ENCODE assay signal across 1 cellular context in genomic region chr12:102939670-102940222, GRCh38.
TF ChIP-seq lines count a peak whose summit lies in the region.

No MANE protein-coding gene starts in this region.

TF ChIP-seq in HepG2, 621 proteins besides CTCF, POLR2A, EP300 and RAD21 (continues in another document):
- no peak for TF ChIP-seq LBX2 (CRISPR knock-in tag; IDR thresholded peaks at IDR 0.05; ENCODE audit: borderline replicate concordance)
- TF ChIP-seq STAG1 (CRISPR knock-in tag; IDR thresholded peaks at IDR 0.05): peak; percentile 93
- TF ChIP-seq CREM (IDR thresholded peaks at IDR 0.05): no peak
- no peak for TF ChIP-seq CREM (CRISPR knock-in tag; IDR thresholded peaks at IDR 0.05)
- TF ChIP-seq, protein P1, sequence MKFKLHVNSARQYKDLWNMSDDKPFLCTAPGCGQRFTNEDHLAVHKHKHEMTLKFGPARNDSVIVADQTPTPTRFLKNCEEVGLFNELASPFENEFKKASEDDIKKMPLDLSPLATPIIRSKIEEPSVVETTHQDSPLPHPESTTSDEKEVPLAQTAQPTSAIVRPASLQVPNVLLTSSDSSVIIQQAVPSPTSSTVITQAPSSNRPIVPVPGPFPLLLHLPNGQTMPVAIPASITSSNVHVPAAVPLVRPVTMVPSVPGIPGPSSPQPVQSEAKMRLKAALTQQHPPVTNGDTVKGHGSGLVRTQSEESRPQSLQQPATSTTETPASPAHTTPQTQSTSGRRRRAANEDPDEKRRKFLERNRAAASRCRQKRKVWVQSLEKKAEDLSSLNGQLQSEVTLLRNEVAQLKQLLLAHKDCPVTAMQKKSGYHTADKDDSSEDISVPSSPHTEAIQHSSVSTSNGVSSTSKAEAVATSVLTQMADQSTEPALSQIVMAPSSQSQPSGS (CRISPR knock-in tag; IDR thresholded peaks at IDR 0.05): no peak
- no peak for TF ChIP-seq KMT2A (CRISPR knock-in tag; IDR thresholded peaks at IDR 0.05)
- TF ChIP-seq SKI (IDR thresholded peaks at IDR 0.05; ENCODE audit: partially characterized antibody): no peak
- no peak for TF ChIP-seq FOXO1 (CRISPR knock-in tag; IDR thresholded peaks at IDR 0.05)
- TF ChIP-seq REL (CRISPR knock-in tag; conservative IDR thresholded peaks at IDR 0.05): no peak
- TF ChIP-seq THAP9 (CRISPR knock-in tag; IDR thresholded peaks at IDR 0.05; ENCODE audit: borderline replicate concordance): no peak
- no peak for TF ChIP-seq HIC2 (CRISPR knock-in tag; IDR thresholded peaks at IDR 0.05; ENCODE audit: low read depth)
- no peak for TF ChIP-seq NFE2L2 (IDR thresholded peaks at IDR 0.05; ENCODE audit: low read length)
- no peak for TF ChIP-seq MAFG (CRISPR knock-in tag; IDR thresholded peaks at IDR 0.05)
- no peak for TF ChIP-seq ZNF83 (CRISPR knock-in tag; IDR thresholded peaks at IDR 0.05; ENCODE audit: borderline replicate concordance)
- no peak for TF ChIP-seq SNAI1 (CRISPR knock-in tag; IDR thresholded peaks at IDR 0.05; ENCODE audit: borderline replicate concordance)
- TF ChIP-seq, protein P2, sequence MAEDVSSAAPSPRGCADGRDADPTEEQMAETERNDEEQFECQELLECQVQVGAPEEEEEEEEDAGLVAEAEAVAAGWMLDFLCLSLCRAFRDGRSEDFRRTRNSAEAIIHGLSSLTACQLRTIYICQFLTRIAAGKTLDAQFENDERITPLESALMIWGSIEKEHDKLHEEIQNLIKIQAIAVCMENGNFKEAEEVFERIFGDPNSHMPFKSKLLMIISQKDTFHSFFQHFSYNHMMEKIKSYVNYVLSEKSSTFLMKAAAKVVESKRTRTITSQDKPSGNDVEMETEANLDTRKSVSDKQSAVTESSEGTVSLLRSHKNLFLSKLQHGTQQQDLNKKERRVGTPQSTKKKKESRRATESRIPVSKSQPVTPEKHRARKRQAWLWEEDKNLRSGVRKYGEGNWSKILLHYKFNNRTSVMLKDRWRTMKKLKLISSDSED (CRISPR knock-in tag; IDR thresholded peaks at IDR 0.05): no peak
- 0 out of 2 replicates have a peak, but pooled peaks have one; percentile 47 for TF ChIP-seq ELF3 (CRISPR knock-in tag; IDR thresholded peaks at IDR 0.05)
- TF ChIP-seq, protein P3, sequence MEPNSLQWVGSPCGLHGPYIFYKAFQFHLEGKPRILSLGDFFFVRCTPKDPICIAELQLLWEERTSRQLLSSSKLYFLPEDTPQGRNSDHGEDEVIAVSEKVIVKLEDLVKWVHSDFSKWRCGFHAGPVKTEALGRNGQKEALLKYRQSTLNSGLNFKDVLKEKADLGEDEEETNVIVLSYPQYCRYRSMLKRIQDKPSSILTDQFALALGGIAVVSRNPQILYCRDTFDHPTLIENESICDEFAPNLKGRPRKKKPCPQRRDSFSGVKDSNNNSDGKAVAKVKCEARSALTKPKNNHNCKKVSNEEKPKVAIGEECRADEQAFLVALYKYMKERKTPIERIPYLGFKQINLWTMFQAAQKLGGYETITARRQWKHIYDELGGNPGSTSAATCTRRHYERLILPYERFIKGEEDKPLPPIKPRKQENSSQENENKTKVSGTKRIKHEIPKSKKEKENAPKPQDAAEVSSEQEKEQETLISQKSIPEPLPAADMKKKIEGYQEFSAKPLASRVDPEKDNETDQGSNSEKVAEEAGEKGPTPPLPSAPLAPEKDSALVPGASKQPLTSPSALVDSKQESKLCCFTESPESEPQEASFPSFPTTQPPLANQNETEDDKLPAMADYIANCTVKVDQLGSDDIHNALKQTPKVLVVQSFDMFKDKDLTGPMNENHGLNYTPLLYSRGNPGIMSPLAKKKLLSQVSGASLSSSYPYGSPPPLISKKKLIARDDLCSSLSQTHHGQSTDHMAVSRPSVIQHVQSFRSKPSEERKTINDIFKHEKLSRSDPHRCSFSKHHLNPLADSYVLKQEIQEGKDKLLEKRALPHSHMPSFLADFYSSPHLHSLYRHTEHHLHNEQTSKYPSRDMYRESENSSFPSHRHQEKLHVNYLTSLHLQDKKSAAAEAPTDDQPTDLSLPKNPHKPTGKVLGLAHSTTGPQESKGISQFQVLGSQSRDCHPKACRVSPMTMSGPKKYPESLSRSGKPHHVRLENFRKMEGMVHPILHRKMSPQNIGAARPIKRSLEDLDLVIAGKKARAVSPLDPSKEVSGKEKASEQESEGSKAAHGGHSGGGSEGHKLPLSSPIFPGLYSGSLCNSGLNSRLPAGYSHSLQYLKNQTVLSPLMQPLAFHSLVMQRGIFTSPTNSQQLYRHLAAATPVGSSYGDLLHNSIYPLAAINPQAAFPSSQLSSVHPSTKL (CRISPR knock-in tag; IDR thresholded peaks at IDR 0.05): no peak
- no peak for TF ChIP-seq ZNF737 (CRISPR knock-in tag; IDR thresholded peaks at IDR 0.05; ENCODE audit: borderline replicate concordance)
- TF ChIP-seq ZNF878 (CRISPR knock-in tag; IDR thresholded peaks at IDR 0.05): no peak
- TF ChIP-seq ZFP36L1 (CRISPR knock-in tag; IDR thresholded peaks at IDR 0.05): no peak
- TF ChIP-seq RAD51 (IDR thresholded peaks at IDR 0.05; ENCODE audit: borderline replicate concordance): no peak
- TF ChIP-seq, protein P4, sequence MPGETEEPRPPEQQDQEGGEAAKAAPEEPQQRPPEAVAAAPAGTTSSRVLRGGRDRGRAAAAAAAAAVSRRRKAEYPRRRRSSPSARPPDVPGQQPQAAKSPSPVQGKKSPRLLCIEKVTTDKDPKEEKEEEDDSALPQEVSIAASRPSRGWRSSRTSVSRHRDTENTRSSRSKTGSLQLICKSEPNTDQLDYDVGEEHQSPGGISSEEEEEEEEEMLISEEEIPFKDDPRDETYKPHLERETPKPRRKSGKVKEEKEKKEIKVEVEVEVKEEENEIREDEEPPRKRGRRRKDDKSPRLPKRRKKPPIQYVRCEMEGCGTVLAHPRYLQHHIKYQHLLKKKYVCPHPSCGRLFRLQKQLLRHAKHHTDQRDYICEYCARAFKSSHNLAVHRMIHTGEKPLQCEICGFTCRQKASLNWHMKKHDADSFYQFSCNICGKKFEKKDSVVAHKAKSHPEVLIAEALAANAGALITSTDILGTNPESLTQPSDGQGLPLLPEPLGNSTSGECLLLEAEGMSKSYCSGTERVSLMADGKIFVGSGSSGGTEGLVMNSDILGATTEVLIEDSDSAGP (CRISPR knock-in tag; IDR thresholded peaks at IDR 0.05; ENCODE audit: borderline replicate concordance): peak; percentile 37; the same call in 1 of the 2 replicates
- no peak for TF ChIP-seq ZC3H4 (CRISPR knock-in tag; IDR thresholded peaks at IDR 0.05; ENCODE audit: borderline replicate concordance)
- TF ChIP-seq NR0B2 (CRISPR knock-in tag; IDR thresholded peaks at IDR 0.05): no peak
- no peak for TF ChIP-seq ZSCAN31 (CRISPR knock-in tag; IDR thresholded peaks at IDR 0.05; ENCODE audit: low read depth)
- no peak for TF ChIP-seq ZNF317 (CRISPR knock-in tag; IDR thresholded peaks at IDR 0.05)
- no peak for TF ChIP-seq CHD4 (IDR thresholded peaks at IDR 0.05; ENCODE audit: borderline replicate concordance, low read length)
- TF ChIP-seq TOPORS (CRISPR knock-in tag; IDR thresholded peaks at IDR 0.05): no peak
- no peak for TF ChIP-seq ZNF496 (CRISPR knock-in tag; IDR thresholded peaks at IDR 0.05; ENCODE audit: insufficient replicate concordance)
- no peak for TF ChIP-seq MNT (IDR thresholded peaks at IDR 0.05)
- TF ChIP-seq ZNF430 (CRISPR knock-in tag; IDR thresholded peaks at IDR 0.05): no peak
- no peak for TF ChIP-seq MXD3 (CRISPR knock-in tag; IDR thresholded peaks at IDR 0.05)
- no peak for TF ChIP-seq ZNF451 (CRISPR knock-in tag; IDR thresholded peaks at IDR 0.05)
- TF ChIP-seq STAT5B (CRISPR knock-in tag; IDR thresholded peaks at IDR 0.05): no peak
- 0 out of 4 replicates have a peak, but pooled peaks of 1 of the 2 experiments have one; percentile 15 for TF ChIP-seq ATF4 (CRISPR knock-in tag; IDR thresholded peaks at IDR 0.05)
- no peak for TF ChIP-seq LRRFIP1 (CRISPR knock-in tag; conservative IDR thresholded peaks at IDR 0.05)
- no peak for TF ChIP-seq FOXC1 (CRISPR knock-in tag; IDR thresholded peaks at IDR 0.05; ENCODE audit: borderline replicate concordance)
- no peak for TF ChIP-seq NR1H2 (CRISPR knock-in tag; IDR thresholded peaks at IDR 0.05; ENCODE audit: borderline replicate concordance, low read depth)
